8 cellular contexts compared by ENCODE assay signal in the genomic region with DNA sequence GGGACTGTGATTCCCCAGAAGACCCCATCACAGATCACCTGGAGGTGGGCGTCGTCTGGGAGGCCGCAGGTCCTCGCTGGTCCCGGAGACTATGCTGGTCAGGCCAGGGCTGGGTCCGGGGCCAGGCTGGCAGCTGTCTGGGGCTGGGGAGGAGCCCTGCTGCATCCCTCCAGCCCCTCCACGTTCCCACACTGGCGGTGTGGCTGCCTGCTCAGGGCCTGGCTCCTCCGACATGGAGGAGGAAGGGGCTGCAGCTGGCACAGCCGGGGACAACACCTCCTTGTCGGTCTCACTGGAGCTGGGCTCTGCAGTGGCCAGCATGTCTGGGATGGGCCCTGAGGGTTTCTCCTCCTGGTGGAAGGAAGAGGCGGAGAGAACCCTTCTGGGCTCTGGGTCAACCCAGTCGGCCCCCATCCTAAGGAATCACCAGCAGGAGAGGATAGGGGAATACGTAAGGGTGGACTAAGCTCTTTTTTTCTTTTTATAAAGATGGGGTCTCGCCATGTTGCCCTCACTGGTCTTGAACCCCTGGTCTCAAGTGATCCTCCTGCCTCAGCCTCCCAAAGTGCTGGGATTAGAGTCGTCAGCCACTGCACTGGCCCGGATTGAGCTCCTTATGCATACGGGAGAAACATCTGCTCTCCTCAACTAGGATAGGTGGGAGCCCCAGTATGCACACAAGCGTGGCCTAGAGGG. TPM values are rescaled to one million over a fixed set of nuclear protein-coding genes. Genes with fewer than 3 reads are reported as not detected.
DNase-seq lines count a peak whose midpoint lies in the region; ATAC-seq lines count a peak whose summit lies in the region.

No MANE protein-coding gene starts in this region.

- peaks cover 27% of the 10 kb centered on the region for H3K4me1 ChIP-seq in adipocyte (ENCODE audit: control insufficient read depth, insufficient read depth, low read length)

- H3K9ac ChIP-seq in adipocyte (ENCODE audit: low read length), result peak overlapping the region; percentile 95

- peak overlapping the region; percentile 87 for H3K4me3 ChIP-seq in adipocyte (ENCODE audit: low read length)

- H3K36me3 ChIP-seq in adipocyte (ENCODE audit: control insufficient read depth, insufficient read depth, low read length, severe bottlenecking), result peaks cover 2% of the 10 kb centered on the region

- intact Hi-C loops in activated CD4-positive, alpha-beta T cell treated with anti-CD3 and anti-CD28 coated beads for 36 hours (cut with DNase I, micrococcal nuclease), result loop anchor here (1.0 to 5.0 kb wide), 11 partner anchors 26 to 1819 kb away; a partner anchor contains a TSS

- H3K27ac ChIP-seq in layer of hippocampus (ENCODE audit: low read depth, low read length) (peak overlapping the region; percentile 100), substantia nigra (ENCODE audit: low read depth, low read length, poor library complexity, severe bottlenecking) (peak overlapping the region; percentile 97)

- CTCF ChIA-PET in activated CD4-positive, alpha-beta T cell treated with anti-CD3 and anti-CD28 coated beads for 36 hours (lab: Charles Lee), result interaction anchor here (0.6 to 1.7 kb wide), 9 partner anchors 26 to 158 kb away, joined by 3 to 9 read pairs (median 5); a partner anchor contains a TSS

- POLR2A ChIA-PET in activated CD4-positive, alpha-beta T cell treated with anti-CD3 and anti-CD28 coated beads for 36 hours (lab: Charles Lee), result interaction anchor here (0.6 to 1.6 kb wide), 7 partner anchors 18 to 123 kb away, joined by 3 to 9 read pairs (median 3); a partner anchor contains a TSS

- H3K4me1 Mint-ChIP-seq in activated CD4-positive, alpha-beta T cell treated with anti-CD3 and anti-CD28 coated beads for 36 hours, result peaks cover 49% of the 10 kb centered on the region

- no peak for ATAC-seq in activated CD4-positive, alpha-beta T cell treated with anti-CD3 and anti-CD28 coated beads for 36 hours
- no peak for ATAC-seq in HG03025 (IDR thresholded peaks at IDR 0.05; ENCODE audit: low FRiP score, unreplicated experiment)

- H3K36me3 Mint-ChIP-seq in activated CD4-positive, alpha-beta T cell treated with anti-CD3 and anti-CD28 coated beads for 36 hours (ENCODE audit: low read depth), result peaks cover 3% of the 10 kb centered on the region

- no peaks in the 10 kb centered on the region for H3K9me3 ChIP-seq in adipocyte (ENCODE audit: control insufficient read depth, low read length)

- no peaks in the 10 kb centered on the region for H3K27me3 Mint-ChIP-seq in activated CD4-positive, alpha-beta T cell treated with anti-CD3 and anti-CD28 coated beads for 36 hours

- H3K27me3 ChIP-seq in adipocyte (replicated peaks; ENCODE audit: control insufficient read depth, insufficient read depth, low read length) (no peaks in the 10 kb centered on the region), layer of hippocampus (ENCODE audit: control insufficient read depth, insufficient read depth, low read length) (no peaks in the 10 kb centered on the region)

- DNase-seq in activated CD4-positive, alpha-beta T cell treated with anti-CD3 and anti-CD28 coated beads for 36 hours, result no peak
- no peak for DNase-seq in activated CD4-positive, alpha-beta T cell treated with anti-CD3 and anti-CD28 coated beads, Interleukin-2, amount 50 U/mL, for 4 hours
- DNase-seq in adipocyte (ENCODE audit: low read depth) (no peak), substantia nigra (lab: John Stamatoyannopoulos, UW) (no peak), NCI-H2227 treated with DMSO at 0.1 percent for 48 hours (lab: John Stamatoyannopoulos, UW) (no peak), HT-29 (ENCODE audit: low spot score) (no peak)

- no peaks in the 10 kb centered on the region for H3K9me3 Mint-ChIP-seq in activated CD4-positive, alpha-beta T cell treated with anti-CD3 and anti-CD28 coated beads for 36 hours (ENCODE audit: low read depth)

- peak overlapping the region; percentile 97 for H3K27ac Mint-ChIP-seq in activated CD4-positive, alpha-beta T cell treated with anti-CD3 and anti-CD28 coated beads for 36 hours

- H3K4me3 Mint-ChIP-seq in activated CD4-positive, alpha-beta T cell treated with anti-CD3 and anti-CD28 coated beads for 36 hours, result peak overlapping the region; percentile 81

RNA-seq across cellular contexts. Expression of a gene that starts 0.8 kb away (rescaled TPM):
- total RNA-seq in activated CD4-positive, alpha-beta T cell treated with anti-CD3 and anti-CD28 coated beads for 36 hours, result 10 to 100 TPM; 21.0 to 23.7 TPM
- total RNA-seq in HT-29 (2014; rRNA removed; shearing (Covaris generic)), result 9.8 and 15.7 TPM in 2 replicates

RNA-seq across cellular contexts. Expression of a gene that starts 10.7 kb away (rescaled TPM):
- 1 to 10 TPM in 1 of 2 experiments, under 1 TPM in 1; 0.90 to 1.1 TPM for total RNA-seq in activated CD4-positive, alpha-beta T cell treated with anti-CD3 and anti-CD28 coated beads for 36 hours
- not detected in 2 replicates for total RNA-seq in HT-29 (2014; rRNA removed; shearing (Covaris generic))
